13 cellular contexts compared by ENCODE assay signal in the genomic region with DNA sequence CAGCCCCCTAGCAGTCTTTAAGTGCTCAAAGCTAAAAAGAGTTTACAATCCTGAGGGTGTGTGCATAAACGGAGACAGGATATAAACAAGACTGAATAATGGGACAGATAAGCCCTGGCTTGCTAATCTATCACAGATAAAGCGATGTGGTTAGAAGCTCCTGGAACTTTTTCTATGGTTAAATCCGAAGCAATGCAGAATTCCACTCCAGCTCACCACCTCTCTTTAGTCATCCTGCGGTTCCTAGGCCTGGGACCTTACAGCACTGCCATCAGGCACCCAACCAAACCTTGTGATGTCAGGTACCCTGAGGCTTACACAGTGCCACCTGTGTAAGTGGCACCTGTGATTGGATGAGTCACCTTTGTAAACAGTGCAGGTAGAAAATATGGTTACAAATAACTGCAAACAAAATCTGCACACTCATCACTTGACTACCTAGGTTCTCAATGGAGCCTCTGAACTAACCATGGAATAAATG. TPM values are rescaled to one million over a fixed set of nuclear protein-coding genes. Genes with fewer than 3 reads are reported as not detected.
A peak's percentile ranks its signal among the peaks of the same experiment; 100 is the strongest.
DNase-seq lines count a peak whose midpoint lies in the region; ATAC-seq, FAIRE-seq and TF ChIP-seq lines count a peak whose summit lies in the region.
"Had no signal": no experiment of that assay in that cellular context is flagged by ENCODE, and none has a peak within 500 bp of the region (broad histone marks: within the 10 kb centered on the region; RNA-seq: fewer than 3 reads in every experiment).

No MANE protein-coding gene starts in this region.

- peak; percentile 41 to 54; a peak in 5 of 6 replicates for ATAC-seq in A549
- no peak for ATAC-seq in stimulated activated naive CD8-positive, alpha-beta T cell treated with anti-CD3 and anti-CD28 coated beads, Interleukin-15, Interleukin-2, amounts not matched to agents 100 U/mL and 50 U/mL, for 24 hours
- ATAC-seq: gastroesophageal sphincter had no signal

- peaks cover 5% of the 10 kb centered on the region for H4K20me1 ChIP-seq in keratinocyte (ENCODE audit: control insufficient read depth, extremely low read depth, insufficient read depth, low read length)

- no peaks in the 10 kb centered on the region for H3K36me3 ChIP-seq in keratinocyte (ENCODE audit: control insufficient read depth in 2 of 2, extremely low read depth in 1 of 2, insufficient read depth in 2 of 2, low read length in 2 of 2)
- H3K36me3 ChIP-seq in tibial nerve, result no peaks in the 10 kb centered on the region
- H3K36me3 ChIP-seq: gastroesophageal sphincter had no signal

- H3K79me2 ChIP-seq in keratinocyte (ENCODE audit: control insufficient read depth, insufficient read depth, low read length), result no peaks in the 10 kb centered on the region

- H3K4me3 ChIP-seq in A549 (no peak overlapping the region), keratinocyte (ENCODE audit: control insufficient read depth in 2 of 3, extremely low read depth in 1 of 3, insufficient read depth in 2 of 3, low read depth in 1 of 3, low read length in 3 of 3) (no peak overlapping the region), tibial nerve (no peak overlapping the region)
- H3K4me3 ChIP-seq: gastroesophageal sphincter had no signal

- H3K27me3 ChIP-seq in keratinocyte (ENCODE audit: control insufficient read depth, extremely low read depth, insufficient read depth, low read length) (no peaks in the 10 kb centered on the region), tibial nerve (peaks cover 0 to 10% of the 10 kb centered on the region in 2 donors)

- H3K27ac ChIP-seq in A549 (peak overlapping the region; percentile 59 to 83), VCaP (peak overlapping the region; percentile 44), keratinocyte (ENCODE audit: control insufficient read depth, insufficient read depth, low read length) (peak overlapping the region; percentile 92), tibial nerve (no peak overlapping the region)
- H3K27ac ChIP-seq: gastroesophageal sphincter had no signal

- dilution Hi-C loops in keratinocyte (cut with MboI; ENCODE audit: extremely low pct_ligation_motif_present, low sequenced_read_pairs), result no loop called here

- FAIRE-seq in A549 (lab: Jason Lieb, UNC) (no peak), keratinocyte (lab: Jason Lieb, UNC) (peak; percentile 97)

- TF ChIP-seq RAD21 in A549 (conservative IDR thresholded peaks at IDR 0.05 in 1 of 2, IDR thresholded peaks at IDR 0.05 in 1 of 2), result no peak

- TF ChIP-seq EP300 in A549 (IDR thresholded peaks at IDR 0.05) (no peak), tibial nerve (IDR thresholded peaks at IDR 0.05) (no peak)

- CTCF ChIA-PET in A549 (lab: Yijun Ruan, JAX), result interaction anchor here (0.7 to 2.6 kb wide), 12 partner anchors 8 to 1197 kb away, joined by 3 to 11 read pairs (median 6); no protein-coding TSS in a partner anchor

- 62% methylated on average over 4 of the region's 4 CpGs for WGBS in A549 (ENCODE audit: missing lambda C conversion rate)
- 78 to 81% methylated on average over 4 of the region's 4 CpGs for WGBS in tibial nerve, 2 donors

- H3K9me3 ChIP-seq in A549 (no peaks in the 10 kb centered on the region), keratinocyte (ENCODE audit: control insufficient read depth, low read depth, low read length) (no peaks in the 10 kb centered on the region), tibial nerve (no peaks in the 10 kb centered on the region)
- H3K9me3 ChIP-seq: gastroesophageal sphincter had no signal

- peak overlapping the region; percentile 56 for H3K9ac ChIP-seq in keratinocyte (ENCODE audit: control insufficient read depth, extremely low read depth, insufficient read depth, low read length)

- no peak for DNase-seq in A549 (ENCODE audit: low read depth in 1 of 2, low spot score in 1 of 2)
- DNase-seq in HPDE6-E6E7 (ENCODE audit: extremely low spot score), result peak; percentile 76
- DNase-seq in keratinocyte (ENCODE audit: low read depth, low spot score), result peak; percentile 99
- no peak for DNase-seq in amniotic stem cell (lab: John Stamatoyannopoulos, UW)
- DNase-seq in tibial nerve (ENCODE audit: low spot score in 2 of 2), result no peak
- DNase-seq in stimulated activated naive CD8-positive, alpha-beta T cell treated with anti-CD3 and anti-CD28 coated beads, Interleukin-15, Interleukin-2, amounts not matched to agents 100 U/mL and 50 U/mL, for 24 hours, result no peak
- DNase-seq in NCI-H526 treated with DMSO at 0.1 percent for 48 hours (lab: John Stamatoyannopoulos, UW), result no peak
- DNase-seq: activated T-cell treated with anti-CD3 and anti-CD28 coated beads for 4 hours, KG1, midbrain, NCI-H526 had no signal

- H3K4me1 ChIP-seq in A549 (peaks cover 30% of the 10 kb centered on the region), keratinocyte (ENCODE audit: control insufficient read depth, extremely low read depth, insufficient read depth, low read length) (peaks cover 23% of the 10 kb centered on the region), tibial nerve (no peaks in the 10 kb centered on the region)
- H3K4me1 ChIP-seq: gastroesophageal sphincter had no signal

- TF ChIP-seq POLR2A in A549 (IDR thresholded peaks at IDR 0.05; ENCODE audit: low read length), result no peak
- no peak for TF ChIP-seq POLR2A in tibial nerve (IDR thresholded peaks at IDR 0.05)

- H3K4me2 ChIP-seq in A549, result peak overlapping the region; percentile 45
- H3K4me2 ChIP-seq in keratinocyte (ENCODE audit: control insufficient read depth, extremely low read depth, insufficient read depth, low read depth, low read length), result peak overlapping the region; percentile 48

- POLR2A ChIA-PET in A549 (lab: Yijun Ruan, JAX), result interaction anchor here (1.7 kb wide), 1 partner anchor 41 kb away, joined by 4 read pairs; no protein-coding TSS in a partner anchor

- no peak for TF ChIP-seq CTCF in A549 (IDR thresholded peaks at IDR 0.05)
- TF ChIP-seq CTCF in VCaP (conservative IDR thresholded peaks at IDR 0.05), result no peak
- no peak for TF ChIP-seq CTCF in keratinocyte (optimal IDR thresholded peaks at IDR 0.05 in 1 of 3, IDR thresholded peaks at IDR 0.05 in 1 of 3, conservative IDR thresholded peaks at IDR 0.05 in 1 of 3; ENCODE audit: extremely low read depth in 1 of 3, insufficient read depth in 2 of 3, low read length in 3 of 3)
- TF ChIP-seq CTCF in tibial nerve (IDR thresholded peaks at IDR 0.05), result no peak

- no peak overlapping the region for H2AFZ ChIP-seq in keratinocyte (ENCODE audit: control insufficient read depth, low read length)

- H3K9me1 ChIP-seq in keratinocyte (ENCODE audit: control insufficient read depth, extremely low read depth, insufficient read depth, low read length), result no peaks in the 10 kb centered on the region

TF ChIP-seq in A549, 52 proteins besides CTCF, POLR2A, EP300 and RAD21 (continues in another document):
- TF ChIP-seq MAFK (IDR thresholded peaks at IDR 0.05; ENCODE audit: partially characterized antibody), result peak; percentile 94
- no peak for TF ChIP-seq CBX8 (IDR thresholded peaks at IDR 0.05)
- no peak for TF ChIP-seq HDAC2 (IDR thresholded peaks at IDR 0.05)
- no peak for TF ChIP-seq RARB (CRISPR knock-in tag; IDR thresholded peaks at IDR 0.05)
- no peak for TF ChIP-seq NPAS2 (CRISPR knock-in tag; IDR thresholded peaks at IDR 0.05; ENCODE audit: borderline replicate concordance)
- TF ChIP-seq, protein P1, sequence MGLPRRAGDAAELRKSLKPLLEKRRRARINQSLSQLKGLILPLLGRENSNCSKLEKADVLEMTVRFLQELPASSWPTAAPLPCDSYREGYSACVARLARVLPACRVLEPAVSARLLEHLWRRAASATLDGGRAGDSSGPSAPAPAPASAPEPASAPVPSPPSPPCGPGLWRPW (IDR thresholded peaks at IDR 0.05), result no peak
- TF ChIP-seq FOSL2 (IDR thresholded peaks at IDR 0.05), result no peak
- TF ChIP-seq FOSL2 (CRISPR knock-in tag; IDR thresholded peaks at IDR 0.05), result peak; percentile 79
- TF ChIP-seq, protein P2, sequence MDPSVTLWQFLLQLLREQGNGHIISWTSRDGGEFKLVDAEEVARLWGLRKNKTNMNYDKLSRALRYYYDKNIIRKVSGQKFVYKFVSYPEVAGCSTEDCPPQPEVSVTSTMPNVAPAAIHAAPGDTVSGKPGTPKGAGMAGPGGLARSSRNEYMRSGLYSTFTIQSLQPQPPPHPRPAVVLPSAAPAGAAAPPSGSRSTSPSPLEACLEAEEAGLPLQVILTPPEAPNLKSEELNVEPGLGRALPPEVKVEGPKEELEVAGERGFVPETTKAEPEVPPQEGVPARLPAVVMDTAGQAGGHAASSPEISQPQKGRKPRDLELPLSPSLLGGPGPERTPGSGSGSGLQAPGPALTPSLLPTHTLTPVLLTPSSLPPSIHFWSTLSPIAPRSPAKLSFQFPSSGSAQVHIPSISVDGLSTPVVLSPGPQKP (IDR thresholded peaks at IDR 0.05; ENCODE audit: low read depth, low read length), result no peak

RNA-seq across cellular contexts. Expression of gene B4GALNT2, which starts 31.5 kb away (rescaled TPM):
- polyA plus RNA-seq in A549 (2011; rRNA removed) (0.49 and 0.69 TPM in 2 replicates), A549 (2017; fragmentation: RNase III; extraction: RNeasy Plus Mini Kit Qiagen cat#74134 plus additional on column Dnase treatment) (0.20 to 0.43 TPM (median 0.36 TPM) in 3 replicates), keratinocyte (0.01 to 0.32 TPM (median 0.08 TPM) in 3 replicates)
- polyA plus RNA-seq in A549 (2012; cell fraction: cytosol; rRNA removed), result 0.38 and 0.40 TPM in 2 replicates
- 0.59 and 0.72 TPM in 2 replicates for polyA plus RNA-seq in A549 (2012; cell fraction: nucleus; rRNA removed)
- polyA minus RNA-seq in A549 (2011; rRNA and poly(A)+ RNA removed), result 0.95 and 1.1 TPM in 2 replicates
- polyA plus RNA-seq in keratinocyte (2011; ENCODE audit: low read depth), result 0.34 TPM
- polyA plus RNA-seq in keratinocyte (2011; cell fraction: cytosol; rRNA removed), result 0.10 and 0.12 TPM in 2 replicates
- 0.34 and 0.53 TPM in 2 replicates for polyA plus RNA-seq in keratinocyte (2011; cell fraction: nucleus; rRNA removed)
- polyA plus RNA-seq in keratinocyte (2012; ENCODE audit: low replicate concordance), result 0.06 and 0.17 TPM in 2 replicates
- 0.06 to 0.52 TPM (median 0.26 TPM) in 3 replicates for polyA minus RNA-seq in keratinocyte
- polyA minus RNA-seq in keratinocyte (2011; cell fraction: cytosol; rRNA and poly(A)+ RNA removed), result not detected
- polyA minus RNA-seq in keratinocyte (2011; cell fraction: nucleus; rRNA and poly(A)+ RNA removed), result 0.11 and 0.16 TPM in 2 replicates
- not detected for total RNA-seq in tibial nerve
- total RNA-seq: gastroesophageal sphincter had no signal

Comparison
In these comparisons a context has a peak if more than half of its experiments do, and no peak if none do; other contexts are left out.
1. DNase-seq: peak in HPDE6-E6E7 (single experiment) and keratinocyte (single experiment); none in A549 (0 of 2), amniotic stem cell (single experiment), tibial nerve (0 of 2), stimulated activated naive CD8-positive, alpha-beta T cell treated with anti-CD3 and anti-CD28 coated beads, Interleukin-15, Interleukin-2, amounts not matched to agents 100 U/mL and 50 U/mL, for 24 hours (single experiment) and NCI-H526 treated with DMSO at 0.1 percent for 48 hours (single experiment).
2. H3K27ac ChIP-seq: peak in A549 (2 of 2), VCaP (single experiment) and keratinocyte (single experiment); none in tibial nerve (0 of 4).